22 cellular contexts compared by ENCODE assay signal in the genomic region with DNA sequence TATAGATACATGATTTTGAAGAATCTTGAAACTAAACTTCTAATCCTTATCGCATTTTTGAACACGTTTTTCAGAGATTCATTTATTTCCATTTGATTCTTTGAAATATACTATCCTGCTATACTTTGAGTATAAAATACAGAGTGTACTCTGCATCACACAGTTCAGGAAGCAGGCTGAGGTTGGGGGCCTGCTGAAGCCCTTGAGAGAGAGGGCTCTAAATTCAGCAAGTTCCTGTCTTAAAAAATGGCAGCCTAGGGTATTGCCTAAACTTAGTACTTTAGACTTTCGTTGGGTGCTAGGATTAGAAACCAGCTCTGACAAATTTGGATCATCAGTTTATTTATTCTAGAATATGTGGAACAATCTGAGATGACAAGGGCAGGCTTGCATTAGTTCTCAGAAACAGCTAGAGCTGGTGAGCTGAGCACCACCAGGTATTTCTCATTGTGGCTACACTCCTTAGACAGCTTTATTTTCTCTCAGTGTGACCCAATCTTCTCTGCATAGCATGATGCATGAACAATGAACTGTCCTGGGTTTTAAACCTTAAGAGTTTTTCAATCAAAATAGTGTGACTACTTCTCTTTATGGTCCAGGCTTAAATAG. TPM values are rescaled to one million over a fixed set of nuclear protein-coding genes. Genes with fewer than 3 reads are reported as not detected.
DNase-seq lines count a peak whose midpoint lies in the region; ATAC-seq, FAIRE-seq and TF ChIP-seq lines count a peak whose summit lies in the region.
"Had no signal": no experiment of that assay in that cellular context is flagged by ENCODE, and none has a peak within 500 bp of the region (broad histone marks: within the 10 kb centered on the region; RNA-seq: fewer than 3 reads in every experiment).

No MANE protein-coding gene starts in this region.

- TF ChIP-seq POLR2A in right lobe of liver (IDR thresholded peaks at IDR 0.05): no peak

- H2BK5ac ChIP-seq in neuronal stem cell (ENCODE audit: low read length): no peak overlapping the region

- no peak overlapping the region for H2BK12ac ChIP-seq in neuronal stem cell (ENCODE audit: low read length)

- peak; percentile 67 for FAIRE-seq in G401.6 (lab: Jason Lieb, UNC)
- FAIRE-seq: D721Med, HTR-8/SVneo had no signal

- H3K4me2 ChIP-seq in neuronal stem cell (ENCODE audit: insufficient read depth, low read length, poor library complexity, severe bottlenecking): no peak overlapping the region

- DNase-seq in right lobe of liver (no peak), neuronal stem cell (ENCODE audit: low spot score) (no peak), DMS 273 treated with DMSO at 0.1 percent for 48 hours (lab: John Stamatoyannopoulos, UW) (no peak), NCI-H1092 treated with DMSO at 0.1 percent for 48 hours (lab: John Stamatoyannopoulos, UW) (no peak), NCI-H2029 treated with DMSO at 0.1 percent for 48 hours (lab: John Stamatoyannopoulos, UW) (no peak)
- DNase-seq: ACHN, DMS79, GOT3, NCI-H1694 treated with DMSO at 0.1 percent for 48 hours, NCI-H2107, NCI-H510A, NCI-H774, OCI-M1, SHP77 treated with DMSO at 0.1 percent for 48 hours had no signal

- H2BK120ac ChIP-seq in neuronal stem cell (ENCODE audit: low read depth, low read length): no peak overlapping the region

- H3K4me1 ChIP-seq in right lobe of liver (peaks cover 0 to 8% (median 2%) of the 10 kb centered on the region in 4 donors), neuronal stem cell (ENCODE audit: control insufficient read depth in 2 of 2, insufficient read depth in 1 of 2, low read depth in 1 of 2, low read length in 2 of 2) (peaks cover 2 to 3% of the 10 kb centered on the region in 2 donors)

- H2AFZ ChIP-seq in neuronal stem cell (ENCODE audit: low read length): peak overlapping the region; percentile 32

- H2AK5ac ChIP-seq in neuronal stem cell (ENCODE audit: low read depth, low read length): no peak overlapping the region

- peak; percentile 37 to 62 (median 54) for ATAC-seq in right lobe of liver
- no peak for ATAC-seq in HG03439 (IDR thresholded peaks at IDR 0.05; ENCODE audit: unreplicated experiment)
- ATAC-seq: HCT116 had no signal

- no peak overlapping the region for H3K14ac ChIP-seq in neuronal stem cell (ENCODE audit: low read length)

- no peak overlapping the region for H4K8ac ChIP-seq in neuronal stem cell (ENCODE audit: low read depth, low read length)

- 68% methylated on average over 3 of the region's 3 CpGs for WGBS in right lobe of liver (ENCODE audit: insufficient coverage, low coverage, low lambda C conversion rate, missing lambda C conversion rate)
- no CpG with 5 or more reads among the region's 3 CpGs for WGBS in neuronal stem cell (ENCODE audit: extremely low coverage in 2 of 2, insufficient read length in 2 of 2, insufficient replicate concordance in 1 of 2), 2 donors

- intact Hi-C loops in right lobe of liver (cut with DNase I): no loop called here

- no peaks in the 10 kb centered on the region for H3K36me3 ChIP-seq in right lobe of liver
- H3K36me3 ChIP-seq in neuronal stem cell (replicated peaks in 1 of 2; ENCODE audit: control insufficient read depth in 2 of 2, insufficient read depth in 2 of 2, low read length in 2 of 2): no peaks in the 10 kb centered on the region

- H3K4ac ChIP-seq in neuronal stem cell (ENCODE audit: low read length): no peak overlapping the region

- H2BK15ac ChIP-seq in neuronal stem cell (ENCODE audit: low read length): no peak overlapping the region

- H3K9ac ChIP-seq in neuronal stem cell (ENCODE audit: low read depth, low read length, poor library complexity): no peak overlapping the region
- H3K9ac ChIP-seq: SK-N-SH had no signal

- H3K4me3 ChIP-seq in right lobe of liver (no peak overlapping the region), neuronal stem cell (ENCODE audit: low read length in 2 of 2) (no peak overlapping the region)

- H3K18ac ChIP-seq in neuronal stem cell (ENCODE audit: low read length): no peak overlapping the region

- H3K27me3 ChIP-seq in right lobe of liver: no peaks in the 10 kb centered on the region
- no peaks in the 10 kb centered on the region for H3K27me3 ChIP-seq in neuronal stem cell (ENCODE audit: control insufficient read depth in 3 of 3, insufficient read depth in 3 of 3, low read depth in 1 of 3, low read length in 3 of 3)

- no peak for TF ChIP-seq CTCF in VCaP (conservative IDR thresholded peaks at IDR 0.05)
- no peak for TF ChIP-seq CTCF in right lobe of liver (IDR thresholded peaks at IDR 0.05)

- no peak overlapping the region for H3K23ac ChIP-seq in neuronal stem cell (ENCODE audit: low read depth, low read length, poor library complexity)

- H3K79me1 ChIP-seq in neuronal stem cell (ENCODE audit: low read depth, low read length): no peaks in the 10 kb centered on the region

- peak overlapping the region; percentile 63 for H3K27ac ChIP-seq in VCaP
- no peak overlapping the region for H3K27ac ChIP-seq in right lobe of liver
- H3K27ac ChIP-seq in neuronal stem cell (replicated peaks; ENCODE audit: low read length): no peak overlapping the region
- H3K27ac ChIP-seq: C4-2B had no signal

- no peak overlapping the region for H4K91ac ChIP-seq in neuronal stem cell (ENCODE audit: low read depth, low read length, poor library complexity)

- no peaks in the 10 kb centered on the region for H3K9me3 ChIP-seq in right lobe of liver
- H3K9me3 ChIP-seq in neuronal stem cell (replicated peaks in 1 of 2; ENCODE audit: control insufficient read depth in 2 of 2, insufficient read depth in 1 of 2, low read depth in 1 of 2, low read length in 2 of 2): no peaks in the 10 kb centered on the region
- H3K9me3 ChIP-seq: SK-N-SH had no signal

RNA-seq across cellular contexts. Expression of a gene that starts 49.1 kb away (rescaled TPM):
- 100 to 1,000 TPM; 145 to 223 (median 189) TPM for total RNA-seq in right lobe of liver
- 0.96 TPM for polyA plus RNA-seq in neuronal stem cell (2013, experiment 1 of 2)
- 1.1 TPM for polyA plus RNA-seq in neuronal stem cell (2013, experiment 2 of 2)

RNA-seq across cellular contexts. Expression of a gene that starts 57.1 kb away (rescaled TPM):
- 10 to 100 TPM in 1 of 6 experiments, 1 to 10 TPM in 5; 3.7 to 13.9 (median 8.2) TPM for total RNA-seq in right lobe of liver
- polyA plus RNA-seq in neuronal stem cell (2013, experiment 1 of 2): 0.70 TPM
- polyA plus RNA-seq in neuronal stem cell (2013, experiment 2 of 2): 0.84 TPM
